8 cellular contexts compared by ENCODE assay signal in genomic region chr16:14974656-14975417, GRCh38. TPM values are rescaled to one million over a fixed set of nuclear protein-coding genes. Genes with fewer than 3 reads are reported as not detected.
A peak's percentile ranks its signal among the peaks of the same experiment; 100 is the strongest.
DNase-seq lines count a peak whose midpoint lies in the region; ATAC-seq and TF ChIP-seq lines count a peak whose summit lies in the region.
"Not testable (repeated sequence)": the region's sequence is repeated elsewhere in the genome, so short reads cannot be mapped to it uniquely, and the experiment has no call there.

A gene with protein sequence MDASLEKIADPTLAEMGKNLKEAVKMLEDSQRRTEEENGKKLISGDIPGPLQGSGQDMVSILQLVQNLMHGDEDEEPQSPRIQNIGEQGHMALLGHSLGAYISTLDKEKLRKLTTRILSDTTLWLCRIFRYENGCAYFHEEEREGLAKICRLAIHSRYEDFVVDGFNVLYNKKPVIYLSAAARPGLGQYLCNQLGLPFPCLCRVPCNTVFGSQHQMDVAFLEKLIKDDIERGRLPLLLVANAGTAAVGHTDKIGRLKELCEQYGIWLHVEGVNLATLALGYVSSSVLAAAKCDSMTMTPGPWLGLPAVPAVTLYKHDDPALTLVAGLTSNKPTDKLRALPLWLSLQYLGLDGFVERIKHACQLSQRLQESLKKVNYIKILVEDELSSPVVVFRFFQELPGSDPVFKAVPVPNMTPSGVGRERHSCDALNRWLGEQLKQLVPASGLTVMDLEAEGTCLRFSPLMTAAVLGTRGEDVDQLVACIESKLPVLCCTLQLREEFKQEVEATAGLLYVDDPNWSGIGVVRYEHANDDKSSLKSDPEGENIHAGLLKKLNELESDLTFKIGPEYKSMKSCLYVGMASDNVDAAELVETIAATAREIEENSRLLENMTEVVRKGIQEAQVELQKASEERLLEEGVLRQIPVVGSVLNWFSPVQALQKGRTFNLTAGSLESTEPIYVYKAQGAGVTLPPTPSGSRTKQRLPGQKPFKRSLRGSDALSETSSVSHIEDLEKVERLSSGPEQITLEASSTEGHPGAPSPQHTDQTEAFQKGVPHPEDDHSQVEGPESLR (plus strand): TSS chr16:14975026. CDS start chr16:14975200, 174 bp downstream.

- ATAC-seq in GM19324 (IDR thresholded peaks at IDR 0.05; ENCODE audit: low FRiP score, unreplicated experiment) (peak; percentile 95), HG03460 (IDR thresholded peaks at IDR 0.05; ENCODE audit: unreplicated experiment) (peak; percentile 91)

- POLR2A ChIA-PET in BJ (lab: Charles Lee), result interaction anchor here (0.6 kb wide), 1 partner anchor 40 kb away, joined by 3 read pairs; no protein-coding TSS in a partner anchor

- H3K4me1 ChIP-seq in colonic mucosa, result not testable (repeated sequence)

- TF ChIP-seq CTCF in BJ (IDR thresholded peaks at IDR 0.05; ENCODE audit: insufficient read depth, low read depth, low read length); colonic mucosa (IDR thresholded peaks at IDR 0.05): not testable (repeated sequence)

- CTCF ChIA-PET in BJ (lab: Yijun Ruan, JAX), result not testable (repeated sequence)

- H3K9ac ChIP-seq in colonic mucosa (ENCODE audit: low read depth in 2 of 2, low read length in 2 of 2), result peak within 1 kb of the TSS; percentile 91 to 100

- intact Hi-C loops in colonic mucosa (cut with DNase I), result not testable (repeated sequence)

- not testable (repeated sequence) for H3K27me3 ChIP-seq in BJ (ENCODE audit: control insufficient read depth, insufficient read depth, low read length); colonic mucosa; layer of hippocampus (ENCODE audit: control insufficient read depth, insufficient read depth, low read length)

- not testable (repeated sequence) for H3K9me3 ChIP-seq in colonic mucosa

- peak within 1 kb of the TSS; percentile 89 for H3K27ac ChIP-seq in colonic mucosa
- H3K27ac ChIP-seq in layer of hippocampus (ENCODE audit: low read depth, low read length), result peak within 1 kb of the TSS; percentile 73

- H3K36me3 ChIP-seq in BJ (ENCODE audit: control insufficient read depth, insufficient read depth, low read length); colonic mucosa: not testable (repeated sequence)

- DNase-seq in BJ (ENCODE audit: low read depth) (peak; percentile 46), NCI-H526 (lab: John Stamatoyannopoulos, UW) (peak; percentile 95 to 100), colonic mucosa (peak; percentile 99)
- DNase-seq in activated CD4-positive, alpha-beta T cell treated with anti-CD3 and anti-CD28 coated beads for 48 hours, result peak; percentile 98
- peak; percentile 89 to 98 (median 96) for DNase-seq in stimulated activated CD4-positive, alpha-beta T cell treated with anti-CD3 and anti-CD28 coated beads, Interleukin-1b, Interleukin-23, amount 100 ng/mL, for 24 hours (ENCODE audit: low read depth in 4 of 4, low spot score in 1 of 4)

- H3K4me3 ChIP-seq in BJ (ENCODE audit: low read depth, low read length), result peak within 1 kb of the TSS; percentile 98
- H3K4me3 ChIP-seq in colonic mucosa, result peak within 1 kb of the TSS; percentile 92

RNA-seq across cellular contexts. Expression of the gene that starts here (rescaled TPM):
- polyA plus RNA-seq in BJ (2011; rRNA removed), result 68.6 and 82.2 TPM in 2 replicates
- 66.3 and 74.5 TPM in 2 replicates for polyA minus RNA-seq in BJ (2011; rRNA and poly(A)+ RNA removed)
- 100 to 1,000 TPM; 253 to 267 TPM for total RNA-seq in colonic mucosa

Comparison
In these comparisons a context has a peak if more than half of its experiments do, and no peak if none do; other contexts are left out.
1. Peak in every context shown above with its lines: DNase-seq, ATAC-seq, H3K4me3 ChIP-seq and H3K27ac ChIP-seq.
2. DNase-seq: peak in every context shown above with its lines; median percentile 99 in colonic mucosa; 98 in activated CD4-positive, alpha-beta T cell treated with anti-CD3 and anti-CD28 coated beads for 48 hours; 98 in NCI-H526; 96 in stimulated activated CD4-positive, alpha-beta T cell treated with anti-CD3 and anti-CD28 coated beads, Interleukin-1b, Interleukin-23, amount 100 ng/mL, for 24 hours; 46 in BJ.